ENCODE assay signal across 1 cellular context in genomic region chr1:98565951-98566350, GRCh38.
TF ChIP-seq lines count a peak whose summit lies in the region.

No MANE protein-coding gene starts in this region.

TF ChIP-seq in GM23338, 12 proteins besides CTCF, POLR2A, EP300 and RAD21:
- TF ChIP-seq REST (IDR thresholded peaks at IDR 0.05; ENCODE audit: unreplicated experiment) = no peak
- TF ChIP-seq EZH2 (IDR thresholded peaks at IDR 0.05; ENCODE audit: low read depth, unreplicated experiment) = no peak
- no peak for TF ChIP-seq ZNF331 (CRISPR knock-in tag; IDR thresholded peaks at IDR 0.05; ENCODE audit: low read depth)
- no peak for TF ChIP-seq POLR2AphosphoS5 (IDR thresholded peaks at IDR 0.05; ENCODE audit: low read depth)
- TF ChIP-seq STAT1 (IDR thresholded peaks at IDR 0.05; ENCODE audit: unreplicated experiment) = no peak
- TF ChIP-seq ZNF114 (CRISPR knock-in tag; IDR thresholded peaks at IDR 0.05) = no peak
- no peak for TF ChIP-seq NANOG (IDR thresholded peaks at IDR 0.05; ENCODE audit: borderline replicate concordance)
- TF ChIP-seq CREB1 (CRISPR knock-in tag; IDR thresholded peaks at IDR 0.05; ENCODE audit: low read depth) = no peak
- no peak for TF ChIP-seq ETS1 (IDR thresholded peaks at IDR 0.05)
- no peak for TF ChIP-seq EZH2phosphoT487 (IDR thresholded peaks at IDR 0.05; ENCODE audit: unreplicated experiment)
- TF ChIP-seq JUNB (IDR thresholded peaks at IDR 0.05; ENCODE audit: unreplicated experiment) = no peak
- TF ChIP-seq ZNF462 (CRISPR knock-in tag; IDR thresholded peaks at IDR 0.05) = no peak
TF ChIP-seq in GM23338: peak in this region for 0.
